1 cellular context compared by ENCODE assay signal in the genomic region with DNA sequence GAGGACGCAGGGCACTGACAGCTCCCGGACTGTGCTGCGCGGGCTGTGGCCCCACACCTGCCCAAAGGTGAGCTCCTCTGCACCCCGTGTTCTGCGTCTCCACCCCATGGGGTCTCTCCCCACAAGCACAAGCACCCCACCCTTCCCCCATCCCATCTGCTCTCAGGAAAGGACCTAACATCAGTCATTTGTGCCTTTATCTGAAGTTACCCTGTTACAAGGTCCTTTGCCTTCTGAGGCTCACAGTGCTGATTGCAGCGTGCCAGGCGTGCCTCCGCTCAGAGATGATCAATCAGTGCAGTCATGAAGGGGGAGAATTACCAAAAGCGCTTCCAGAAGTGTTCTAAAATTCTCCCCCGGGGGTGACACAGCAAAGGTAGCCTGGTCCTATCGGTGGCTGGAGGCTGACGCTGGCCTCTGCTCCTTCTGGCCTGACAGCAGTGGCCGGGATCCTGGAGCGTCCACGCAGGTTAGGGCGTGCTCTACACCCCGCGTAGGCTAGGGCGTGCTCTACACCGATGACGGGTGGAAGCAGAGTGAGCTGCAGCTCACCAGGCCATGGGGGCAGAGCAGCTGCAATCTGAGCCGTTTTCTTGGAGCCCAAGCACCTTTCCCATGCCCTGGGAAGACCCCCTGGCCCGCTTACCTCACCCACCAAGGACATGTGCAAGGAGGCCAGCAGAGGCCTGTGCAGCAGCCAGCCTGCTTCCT.
TF ChIP-seq lines count a peak whose summit lies in the region.

No MANE protein-coding gene starts in this region.

TF ChIP-seq in HEK293T, 16 proteins besides CTCF, POLR2A, EP300 and RAD21 (continued from another document):
- TF ChIP-seq, protein P1, sequence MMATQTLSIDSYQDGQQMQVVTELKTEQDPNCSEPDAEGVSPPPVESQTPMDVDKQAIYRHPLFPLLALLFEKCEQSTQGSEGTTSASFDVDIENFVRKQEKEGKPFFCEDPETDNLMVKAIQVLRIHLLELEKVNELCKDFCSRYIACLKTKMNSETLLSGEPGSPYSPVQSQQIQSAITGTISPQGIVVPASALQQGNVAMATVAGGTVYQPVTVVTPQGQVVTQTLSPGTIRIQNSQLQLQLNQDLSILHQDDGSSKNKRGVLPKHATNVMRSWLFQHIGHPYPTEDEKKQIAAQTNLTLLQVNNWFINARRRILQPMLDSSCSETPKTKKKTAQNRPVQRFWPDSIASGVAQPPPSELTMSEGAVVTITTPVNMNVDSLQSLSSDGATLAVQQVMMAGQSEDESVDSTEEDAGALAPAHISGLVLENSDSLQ (IDR thresholded peaks at IDR 0.05), result no peak
- TF ChIP-seq NFRKB (IDR thresholded peaks at IDR 0.05), result no peak
- no peak for TF ChIP-seq SP1 (IDR thresholded peaks at IDR 0.05)
- no peak for TF ChIP-seq ARNT (IDR thresholded peaks at IDR 0.05)
